Comparison of ENCODE assay signal across 14 cellular contexts in the genomic region with DNA sequence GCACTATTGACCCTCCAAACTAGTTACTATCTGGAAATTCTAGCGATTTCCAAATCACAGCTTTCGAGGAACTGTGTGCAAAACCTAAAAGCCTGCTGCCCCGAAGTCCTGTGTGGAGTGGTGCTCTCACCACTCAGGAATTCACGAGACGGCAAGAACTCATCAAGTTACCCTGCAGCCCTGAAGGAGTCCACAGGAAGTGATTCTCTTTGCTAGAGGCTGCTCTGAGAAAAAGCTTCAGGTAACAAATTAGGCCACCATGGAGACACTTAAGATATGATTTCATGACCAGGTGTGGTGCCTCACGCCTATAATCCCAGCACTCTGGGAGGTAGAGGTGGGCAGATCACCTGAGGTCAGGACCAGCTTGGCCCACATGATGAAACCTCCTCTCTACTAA. TPM values are rescaled to one million over a fixed set of nuclear protein-coding genes. Genes with fewer than 3 reads are reported as not detected.
DNase-seq lines count a peak whose midpoint lies in the region; ATAC-seq, FAIRE-seq and TF ChIP-seq lines count a peak whose summit lies in the region.
"Had no signal": no experiment of that assay in that cellular context is flagged by ENCODE, and none has a peak within 500 bp of the region (broad histone marks: within the 10 kb centered on the region; RNA-seq: fewer than 3 reads in every experiment).

No MANE protein-coding gene starts in this region.

- DNase-seq in AG10803 (ENCODE audit: low read depth) (peak; percentile 83), HTR-8/SVneo (ENCODE audit: insufficient read length, low spot score) (peak; percentile 72), choroid plexus epithelial cell (ENCODE audit: low read depth) (peak; percentile 91), lower lobe of right lung (no peak), NCI-H2081 treated with DMSO at 0.1 percent for 48 hours (lab: John Stamatoyannopoulos, UW) (no peak), sigmoid colon (no peak), NCI-H187 (lab: John Stamatoyannopoulos, UW) (no peak)
- DNase-seq: activated T-cell treated with anti-CD3 and anti-CD28 coated beads, Interleukin-2, amount 50 U/mL, for 48 hours; effector CD8-positive, alpha-beta T cell; NCI-H524 treated with DMSO at 0.1 percent for 48 hours; right cardiac atrium had no signal

- TF ChIP-seq CTCF in AG10803 (conservative IDR thresholded peaks at IDR 0.05; ENCODE audit: low read length) (no peak), choroid plexus epithelial cell (conservative IDR thresholded peaks at IDR 0.05; ENCODE audit: low read depth, low read length) (no peak), lower lobe of right lung (IDR thresholded peaks at IDR 0.05) (no peak), sigmoid colon (IDR thresholded peaks at IDR 0.05) (no peak)

- H3K4me3 ChIP-seq in AG10803 (ENCODE audit: low read length) (no peak overlapping the region), choroid plexus epithelial cell (ENCODE audit: low read depth, low read length) (no peak overlapping the region), lower lobe of right lung (no peak overlapping the region), sigmoid colon (no peak overlapping the region)

- H3K9me3 ChIP-seq in lower lobe of right lung (no peaks in the 10 kb centered on the region), sigmoid colon (no peaks in the 10 kb centered on the region)

- no peak for TF ChIP-seq POLR2A in sigmoid colon (IDR thresholded peaks at IDR 0.05)

- intact Hi-C loops in lower lobe of right lung (cut with DNase I) (no loop called here), sigmoid colon (cut with DNase I) (no loop called here)

- ATAC-seq in lower lobe of right lung, result peak; percentile 76 to 80
- no peak for ATAC-seq in GM18861 (IDR thresholded peaks at IDR 0.05; ENCODE audit: unreplicated experiment)
- ATAC-seq: right cardiac atrium had no signal

- no peaks in the 10 kb centered on the region for H3K36me3 ChIP-seq in lower lobe of right lung
- no peaks in the 10 kb centered on the region for H3K36me3 ChIP-seq in sigmoid colon

- H3K4me1 ChIP-seq in lower lobe of right lung (peaks cover 81% of the 10 kb centered on the region), sigmoid colon (peaks cover 0 to 73% (median 57%) of the 10 kb centered on the region in 4 donors)

- FAIRE-seq in HTR-8/SVneo (lab: Jason Lieb, UNC), result no peak
- FAIRE-seq: D721Med, GM18507 had no signal

- 76 to 77% methylated on average over 6 of the region's 6 CpGs for WGBS in sigmoid colon, 2 donors

- H3K27ac ChIP-seq in lower lobe of right lung (peak overlapping the region; percentile 10), sigmoid colon (peak overlapping the region in 1 of 4 donors; percentile 13)

- no peak for TF ChIP-seq EP300 in sigmoid colon (IDR thresholded peaks at IDR 0.05)

- H3K27me3 ChIP-seq in lower lobe of right lung (ENCODE audit: low read depth) (no peaks in the 10 kb centered on the region), sigmoid colon (no peaks in the 10 kb centered on the region)

RNA-seq across cellular contexts. Expression of gene ANKRD11, which starts 19.1 kb away (rescaled TPM):
- total RNA-seq in lower lobe of right lung, result 127 TPM
- total RNA-seq in sigmoid colon, result 100 to 1,000 TPM in 1 of 4 donors, 10 to 100 TPM in 3; 42.6 to 161 (median 48.8) TPM
- 10 to 100 TPM; 30.6 to 96.8 (median 37.0) TPM for polyA plus RNA-seq in sigmoid colon

RNA-seq across cellular contexts. Expression of gene SPG7, which starts 37.0 kb away (rescaled TPM):
- total RNA-seq in lower lobe of right lung (98.8 TPM), sigmoid colon (100 to 1,000 TPM in 2 of 4 donors, 10 to 100 TPM in 2; 69.4 to 211 (median 113) TPM)
- 100 to 1,000 TPM in 1 of 3 donors, 10 to 100 TPM in 2; 27.7 to 110 (median 33.6) TPM for polyA plus RNA-seq in sigmoid colon

Comparison
In these comparisons a context has a peak if more than half of its experiments do, and no peak if none do; other contexts are left out.
1. DNase-seq: peak in AG10803 (single experiment), HTR-8/SVneo (single experiment) and choroid plexus epithelial cell (single experiment); none in lower lobe of right lung (single experiment), NCI-H2081 treated with DMSO at 0.1 percent for 48 hours (single experiment), sigmoid colon (single experiment) and NCI-H187 (0 of 2).